In the genomic region with DNA sequence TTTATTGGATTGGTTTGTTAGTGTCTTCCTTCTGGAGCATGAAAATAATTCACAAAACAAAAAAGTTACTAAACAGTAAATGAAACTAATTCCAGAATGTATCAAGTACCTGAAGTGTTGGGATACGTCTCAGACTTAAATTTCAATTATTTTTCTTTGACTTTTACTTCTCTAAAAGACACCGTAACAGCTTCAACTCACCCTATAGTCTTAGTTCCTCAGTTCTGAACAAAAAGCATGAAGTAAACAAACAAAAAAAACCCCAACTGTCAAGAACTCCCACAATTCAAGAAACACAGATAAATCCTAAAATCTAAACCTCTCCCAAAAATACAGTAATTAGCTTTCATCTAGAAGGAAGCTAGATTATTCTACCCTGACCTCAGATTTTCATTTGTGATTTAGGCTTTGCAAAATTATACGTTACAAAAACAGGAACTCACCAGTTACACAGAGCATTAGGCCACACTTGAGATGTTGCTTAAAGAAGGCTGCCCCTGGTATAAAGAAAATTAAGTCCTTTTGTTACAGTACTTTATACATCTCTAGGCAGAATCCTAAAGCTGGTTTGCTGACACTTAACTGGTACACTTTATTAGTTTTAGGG, we compare ENCODE assay signal across 16 cellular contexts. TPM values are rescaled to one million over a fixed set of nuclear protein-coding genes. Genes with fewer than 3 reads are reported as not detected.
DNase-seq lines count a peak whose midpoint lies in the region; ATAC-seq, FAIRE-seq and TF ChIP-seq lines count a peak whose summit lies in the region.
"Had no signal": no experiment of that assay in that cellular context is flagged by ENCODE, and none has a peak within 500 bp of the region (broad histone marks: within the 10 kb centered on the region; RNA-seq: fewer than 3 reads in every experiment).

No MANE protein-coding gene starts in this region.

- no peak for FAIRE-seq in HTR-8/SVneo (lab: Jason Lieb, UNC)

- no peak overlapping the region for H3K4me3 ChIP-seq in CD8-positive, alpha-beta memory T cell (ENCODE audit: low read length)
- H3K4me3 ChIP-seq in right cardiac atrium (ENCODE audit: low read length) (no peak overlapping the region), sigmoid colon (no peak overlapping the region)
- H3K4me3 ChIP-seq: tibial nerve had no signal

- peaks cover 10 to 17% (median 12%) of the 10 kb centered on the region in 3 donors for H3K4me1 Mint-ChIP-seq in CD8-positive, alpha-beta memory T cell
- peaks cover 17% of the 10 kb centered on the region for H3K4me1 Mint-ChIP-seq in memory B cell

- TF ChIP-seq POLR2A in sigmoid colon (IDR thresholded peaks at IDR 0.05) = no peak

- no peaks in the 10 kb centered on the region for H3K9me3 ChIP-seq in CD8-positive, alpha-beta memory T cell (ENCODE audit: low read length)
- no peaks in the 10 kb centered on the region for H3K9me3 ChIP-seq in right cardiac atrium (ENCODE audit: control insufficient read depth, low read length)
- no peaks in the 10 kb centered on the region for H3K9me3 ChIP-seq in sigmoid colon
- H3K9me3 ChIP-seq: tibial nerve had no signal

- peak; percentile 87 for ATAC-seq in memory B cell (ENCODE audit: low read depth)
- no peak for ATAC-seq in right cardiac atrium

- 80% methylated on average over 3 of the region's 3 CpGs for WGBS in right cardiac atrium
- whole genome bisulfite sequencing in sigmoid colon, 2 donors = 62 to 87% methylated on average over 3 of the region's 3 CpGs

- CTCF ChIA-PET in CD8-positive, alpha-beta memory T cell (lab: Charles Lee) = no interaction called here

- no peak overlapping the region for H3K4me3 Mint-ChIP-seq in CD8-positive, alpha-beta memory T cell
- H3K4me3 Mint-ChIP-seq in memory B cell = peak overlapping the region; percentile 76
- H3K4me3 Mint-ChIP-seq: brain had no signal

- TF ChIP-seq EP300 in sigmoid colon (IDR thresholded peaks at IDR 0.05) = no peak

- in situ Hi-C loops in KBM-7 (cut with MboI; ENCODE audit: low pct_unique_long_range_greater_than_20kb, low sequenced_read_pairs) = no loop called here

- H3K36me3 ChIP-seq in CD8-positive, alpha-beta memory T cell (ENCODE audit: insufficient read depth, low read length) = no peaks in the 10 kb centered on the region
- H3K36me3 ChIP-seq in sigmoid colon = no peaks in the 10 kb centered on the region
- H3K36me3 ChIP-seq: WERI-Rb-1 had no signal

- no peak for TF ChIP-seq CTCF in sigmoid colon (IDR thresholded peaks at IDR 0.05)

- H3K27me3 ChIP-seq in CD8-positive, alpha-beta memory T cell (ENCODE audit: insufficient read depth, low read length, poor library complexity, severe bottlenecking) = no peaks in the 10 kb centered on the region
- H3K27me3 ChIP-seq in right cardiac atrium (ENCODE audit: control insufficient read depth, insufficient read depth) (no peaks in the 10 kb centered on the region), sigmoid colon (no peaks in the 10 kb centered on the region)
- H3K27me3 ChIP-seq: tibial nerve had no signal

- H3K9me3 Mint-ChIP-seq in CD8-positive, alpha-beta memory T cell = no peaks in the 10 kb centered on the region
- H3K9me3 Mint-ChIP-seq in memory B cell = no peaks in the 10 kb centered on the region
- H3K9me3 Mint-ChIP-seq: brain had no signal

- intact Hi-C loops in right cardiac atrium (cut with DNase I) (no loop called here), sigmoid colon (cut with DNase I) (no loop called here)

- peaks cover 0 to 5% (median 0%) of the 10 kb centered on the region in 3 donors for H3K36me3 Mint-ChIP-seq in CD8-positive, alpha-beta memory T cell
- no peaks in the 10 kb centered on the region for H3K36me3 Mint-ChIP-seq in memory B cell

- H3K27ac Mint-ChIP-seq in CD8-positive, alpha-beta memory T cell = peak overlapping the region in 5 of 8 donors; percentile 4 to 52 (median 23)
- peak overlapping the region; percentile 85 for H3K27ac Mint-ChIP-seq in memory B cell

- no peak for DNase-seq in CD8-positive, alpha-beta memory T cell
- DNase-seq in KBM-7 (peak; percentile 72), SKM-1 (lab: John Stamatoyannopoulos, UW; ENCODE audit: unreplicated experiment) (peak; percentile 22), memory B cell (ENCODE audit: low spot score in 2 of 2) (no peak), HTR-8/SVneo (ENCODE audit: insufficient read length, low spot score) (no peak), right cardiac atrium (no peak), putamen (ENCODE audit: low spot score) (no peak), sigmoid colon (no peak)
- DNase-seq: DMS153; effector CD8-positive, alpha-beta T cell; NCI-H1417 treated with DMSO at 0.1 percent for 48 hours; NCI-H526 treated with DMSO at 0.1 percent for 48 hours; Right ventricle myocardium superior; WERI-Rb-1 had no signal

- no peak overlapping the region for H3K27ac ChIP-seq in CD8-positive, alpha-beta memory T cell (ENCODE audit: low read depth, low read length)
- H3K27ac ChIP-seq in right cardiac atrium (ENCODE audit: low read length) (no peak overlapping the region), sigmoid colon (peak overlapping the region in 1 of 4 donors; percentile 2)
- H3K27ac ChIP-seq: WERI-Rb-1 had no signal

- no peaks in the 10 kb centered on the region for H3K27me3 Mint-ChIP-seq in CD8-positive, alpha-beta memory T cell
- no peaks in the 10 kb centered on the region for H3K27me3 Mint-ChIP-seq in memory B cell
- H3K27me3 Mint-ChIP-seq: brain had no signal

- H3K4me1 ChIP-seq in CD8-positive, alpha-beta memory T cell (ENCODE audit: insufficient read depth, low read length) = no peaks in the 10 kb centered on the region
- peaks cover 1% of the 10 kb centered on the region for H3K4me1 ChIP-seq in right cardiac atrium (ENCODE audit: control insufficient read depth, insufficient read depth, low read length)
- peaks cover 0 to 46% (median 30%) of the 10 kb centered on the region in 4 donors for H3K4me1 ChIP-seq in sigmoid colon

- POLR2A ChIA-PET in CD8-positive, alpha-beta memory T cell (lab: Charles Lee) = interaction anchor here (0.6 kb wide), 1 partner anchor 13 kb away, joined by 10 read pairs; no protein-coding TSS in a partner anchor

RNA-seq across cellular contexts. Expression of a gene that starts 10.2 kb away (rescaled TPM):
- 10 to 100 TPM; 12.7 to 13.8 TPM for total RNA-seq in CD8-positive, alpha-beta memory T cell
- polyA plus RNA-seq in CD8-positive, alpha-beta memory T cell = 6.1 TPM
- 10 to 100 TPM; 34.0 to 54.1 (median 41.3) TPM for total RNA-seq in right cardiac atrium
- 15.0 TPM for polyA plus RNA-seq in right cardiac atrium
- 10 to 100 TPM; 27.6 to 41.9 (median 36.0) TPM for total RNA-seq in sigmoid colon
- polyA plus RNA-seq in sigmoid colon = 10 to 100 TPM in 2 of 3 donors, 1 to 10 TPM in 1; 9.3 to 28.7 (median 10.2) TPM

RNA-seq across cellular contexts. Expression of a gene that starts 47.2 kb away (rescaled TPM):
- 10 to 100 TPM; 28.4 to 28.7 TPM for total RNA-seq in CD8-positive, alpha-beta memory T cell
- polyA plus RNA-seq in CD8-positive, alpha-beta memory T cell = 18.0 TPM
- total RNA-seq in right cardiac atrium = 10 to 100 TPM in 1 of 4 donors, 1 to 10 TPM in 3; 7.9 to 10.7 (median 9.3) TPM
- polyA plus RNA-seq in right cardiac atrium = 7.0 TPM
- 10 to 100 TPM; 26.0 to 31.6 (median 27.6) TPM for total RNA-seq in sigmoid colon
- polyA plus RNA-seq in sigmoid colon = 10 to 100 TPM; 10.8 to 13.8 (median 11.6) TPM

Comparison
In these comparisons a context has a peak if more than half of its experiments do, and no peak if none do; other contexts are left out.
1. DNase-seq: peak in KBM-7 (single experiment) and SKM-1 (single experiment); none in CD8-positive, alpha-beta memory T cell (0 of 5), memory B cell (0 of 2), HTR-8/SVneo (single experiment), right cardiac atrium (0 of 3), putamen (single experiment) and sigmoid colon (single experiment).